11 cellular contexts compared by ENCODE assay signal in genomic region chr4:69210911-69211310, GRCh38. TPM values are rescaled to one million over a fixed set of nuclear protein-coding genes. Genes with fewer than 3 reads are reported as not detected.
"Had no signal": no experiment of that assay in that cellular context is flagged by ENCODE, and none has a peak within 500 bp of the region (broad histone marks: within the 10 kb centered on the region; RNA-seq: fewer than 3 reads in every experiment).

No MANE protein-coding gene starts in this region.

- H3K27me3 Mint-ChIP-seq: IgD-negative memory B cell had no signal

- H3K4me3 ChIP-seq: K562 had no signal

- H3K9me3 Mint-ChIP-seq: IgD-negative memory B cell had no signal

- H3K36me3 Mint-ChIP-seq: IgD-negative memory B cell had no signal

- DNase-seq: IMR-90, KBM-7, KG1 had no signal

- H3K4me1 Mint-ChIP-seq: IgD-negative memory B cell had no signal

- FAIRE-seq: HepG2, HTR-8/SVneo, K562 had no signal

- ATAC-seq: HepG2, K562 had no signal

- H3K9ac ChIP-seq: KMS-11 had no signal

- H3K27ac ChIP-seq: HL-60, KMS-11 had no signal

- H3K4me3 Mint-ChIP-seq: IgD-negative memory B cell had no signal

- H3K4me2 ChIP-seq: KMS-11 had no signal

RNA-seq across cellular contexts. Expression of gene UGT2B11, which starts 3.6 kb away (rescaled TPM):
- total RNA-seq: HT-29, HT1080, IMR-90, K562 had no signal
- polyA plus RNA-seq: IgD-negative memory B cell, IMR-90 had no signal
